In genomic region chr9:70602364-70603019, GRCh38 we compare ENCODE assay signal across 8 cellular contexts.
A peak's percentile ranks its signal among the peaks of the same experiment; 100 is the strongest.
DNase-seq lines count a peak whose midpoint lies in the region; ATAC-seq and TF ChIP-seq lines count a peak whose summit lies in the region.

No MANE protein-coding gene starts in this region.

- no peaks in the 10 kb centered on the region for H3K9me3 Mint-ChIP-seq in activated T-helper 17 cell treated with anti-CD3 and anti-CD28 coated beads, Interleukin-2, amount 50 U/mL, for 72 hours
- H3K9me3 Mint-ChIP-seq in neural crest cell: no peaks in the 10 kb centered on the region

- TF ChIP-seq POLR2A in tibial nerve (IDR thresholded peaks at IDR 0.05): no peak

- no peak overlapping the region; the same call in 1 of the 2 replicates for H2AFZ ChIP-seq in OCI-LY3 (ENCODE audit: low read depth, low read length)

- no peaks in the 10 kb centered on the region for H3K27me3 Mint-ChIP-seq in activated T-helper 17 cell treated with anti-CD3 and anti-CD28 coated beads, Interleukin-2, amount 50 U/mL, for 72 hours
- no peaks in the 10 kb centered on the region for H3K27me3 Mint-ChIP-seq in neural crest cell (ENCODE audit: low read depth)

- H3K9ac ChIP-seq in OCI-LY3 (ENCODE audit: low read length): no peak overlapping the region

- no peak overlapping the region for H3K4me3 ChIP-seq in OCI-LY3 (ENCODE audit: low read length)
- H3K4me3 ChIP-seq in tibial nerve: peak overlapping the region in 1 of 4 donors; percentile 7

- TF ChIP-seq CTCF in GM20000 (IDR thresholded peaks at IDR 0.05; ENCODE audit: extremely low read depth, missing control alignments): peak; percentile 46
- TF ChIP-seq CTCF in OCI-LY3 (IDR thresholded peaks at IDR 0.05; ENCODE audit: low read depth, low read length): peak; percentile 83
- peak; percentile 87 for TF ChIP-seq CTCF in neural crest cell (conservative IDR thresholded peaks at IDR 0.05)
- TF ChIP-seq CTCF in tibial nerve (IDR thresholded peaks at IDR 0.05): peak; percentile 70 to 94 (median 81)

- WGBS in tibial nerve, 2 donors: 42 to 52% methylated on average over 5 of the region's 5 CpGs

- no peaks in the 10 kb centered on the region for H3K79me2 ChIP-seq in OCI-LY3 (ENCODE audit: low read length)

- peak; percentile 30 to 85 for TF ChIP-seq EP300 in tibial nerve (IDR thresholded peaks at IDR 0.05)

- no peaks in the 10 kb centered on the region for H3K36me3 Mint-ChIP-seq in activated T-helper 17 cell treated with anti-CD3 and anti-CD28 coated beads, Interleukin-2, amount 50 U/mL, for 72 hours (ENCODE audit: low read depth)
- no peaks in the 10 kb centered on the region for H3K36me3 Mint-ChIP-seq in neural crest cell (ENCODE audit: low read depth)

- H3K4me1 ChIP-seq in OCI-LY3 (ENCODE audit: low read length) (peaks cover 17% of the 10 kb centered on the region), tibial nerve (peaks cover 0 to 39% (median 15%) of the 10 kb centered on the region in 4 donors)

- ATAC-seq in activated T-helper 17 cell treated with anti-CD3 and anti-CD28 coated beads, Interleukin-2, amount 50 U/mL, for 72 hours (replicated peaks): peak; percentile 75

- H3K4me2 ChIP-seq in OCI-LY3 (ENCODE audit: low read length): peak overlapping the region; percentile 28

- H3K27ac ChIP-seq in OCI-LY3 (ENCODE audit: low read length) (no peak overlapping the region), tibial nerve (peak overlapping the region; percentile 72 to 97 (median 92))

- H3K27me3 ChIP-seq in OCI-LY3 (ENCODE audit: low read depth, low read length) (no peaks in the 10 kb centered on the region; the same call in 1 of the 2 replicates), tibial nerve (no peaks in the 10 kb centered on the region)

- H3K36me3 ChIP-seq in OCI-LY3 (replicated peaks; ENCODE audit: low read depth, low read length) (peaks cover 8% of the 10 kb centered on the region), tibial nerve (peaks cover 0 to 9% (median 0%) of the 10 kb centered on the region in 3 donors)

- H4K20me1 ChIP-seq in OCI-LY3 (ENCODE audit: insufficient read depth, low read length): no peaks in the 10 kb centered on the region

- DNase-seq in DMS153 (lab: John Stamatoyannopoulos, UW): peak; percentile 73
- DNase-seq in GM20000 (ENCODE audit: low spot score): peak; percentile 53
- peak in 39 of 76 experiments; percentile 5 to 60 (median 30) for DNase-seq in HUDEP-2 (lab: John Stamatoyannopoulos, UW; ENCODE audit: unreplicated experiment in 76 of 76)
- DNase-seq in fibroblast of the conjunctiva (ENCODE audit: low read depth): peak; percentile 88
- DNase-seq in neural crest cell (ENCODE audit: low read depth, low spot score): peak; percentile 40
- peak in 1 of 2 donors; percentile 70 for DNase-seq in tibial nerve (ENCODE audit: low spot score in 2 of 2)

- H3K9me3 ChIP-seq in OCI-LY3 (ENCODE audit: insufficient read depth, low read length) (peaks cover 8% of the 10 kb centered on the region; the same call in 1 of the 2 replicates), tibial nerve (no peaks in the 10 kb centered on the region)

- H3K27ac Mint-ChIP-seq in activated T-helper 17 cell treated with anti-CD3 and anti-CD28 coated beads, Interleukin-2, amount 50 U/mL, for 72 hours: no peak overlapping the region
- H3K27ac Mint-ChIP-seq in neural crest cell (ENCODE audit: unreplicated experiment): no peak overlapping the region

- H3K4me1 Mint-ChIP-seq in activated T-helper 17 cell treated with anti-CD3 and anti-CD28 coated beads, Interleukin-2, amount 50 U/mL, for 72 hours: no peaks in the 10 kb centered on the region
- peaks cover 8% of the 10 kb centered on the region for H3K4me1 Mint-ChIP-seq in neural crest cell

- H3K4me3 Mint-ChIP-seq in activated T-helper 17 cell treated with anti-CD3 and anti-CD28 coated beads, Interleukin-2, amount 50 U/mL, for 72 hours: no peak overlapping the region
- no peak overlapping the region for H3K4me3 Mint-ChIP-seq in neural crest cell
